ENCODE assay signal across 25 cellular contexts in the genomic region with DNA sequence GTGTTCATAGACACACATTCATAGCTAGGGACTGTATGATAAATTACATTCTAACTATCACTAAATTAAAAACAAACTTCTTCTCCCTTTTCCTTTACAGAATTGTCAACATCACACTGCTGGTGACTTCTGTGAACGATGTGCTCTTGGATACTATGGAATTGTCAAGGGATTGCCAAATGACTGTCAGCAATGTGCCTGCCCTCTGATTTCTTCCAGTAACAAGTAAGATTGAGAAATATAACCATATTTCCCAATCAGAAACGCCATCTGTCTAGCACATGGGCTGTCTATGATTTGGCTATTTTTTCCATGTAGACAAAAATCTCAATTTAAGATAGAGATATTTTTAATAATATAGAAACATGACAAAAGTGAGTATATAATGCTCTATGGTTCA.
DNase-seq lines count a peak whose midpoint lies in the region; ATAC-seq and TF ChIP-seq lines count a peak whose summit lies in the region.
"Had no signal": no experiment of that assay in that cellular context is flagged by ENCODE, and none has a peak within 500 bp of the region (broad histone marks: within the 10 kb centered on the region; RNA-seq: fewer than 3 reads in every experiment).

No MANE protein-coding gene starts in this region.

- peaks cover 0 to 38% (median 10%) of the 10 kb centered on the region in 12 donors for H3K4me1 ChIP-seq in heart left ventricle
- H3K4me1 ChIP-seq: BLaER1, sigmoid colon, stomach, tibial nerve had no signal

- ATAC-seq in Right ventricle myocardium inferior = peak; percentile 30
- peak in 2 of 4 donors; percentile 10 to 38 for ATAC-seq in heart left ventricle
- no peak for ATAC-seq in HG02571 (IDR thresholded peaks at IDR 0.05; ENCODE audit: unreplicated experiment)
- no peak for ATAC-seq in HG03469 (IDR thresholded peaks at IDR 0.05; ENCODE audit: unreplicated experiment)
- ATAC-seq: activated naive CD4-positive, alpha-beta T cell treated with anti-CD3 and anti-CD28 coated beads, Interleukin-2, amount 50 U/mL, for 72 hours; WTC11 had no signal

- DNase-seq in Right ventricle myocardium inferior (ENCODE audit: missing footprints) (no peak), cardiac septum (ENCODE audit: low spot score) (no peak), amniotic epithelial cell (ENCODE audit: low read depth) (peak; percentile 72), heart left ventricle (no peak), mesothelial cell of epicardium (ENCODE audit: low spot score in 2 of 2, unreplicated experiment in 2 of 2) (no peak), KG1 (lab: John Stamatoyannopoulos, UW) (no peak)
- DNase-seq: activated CD4-positive, alpha-beta T cell treated with anti-CD3 and anti-CD28 coated beads, Interleukin-2, amount 50 U/mL, for 1 hour; cerebellar nuclear complex; DMS53; H7; NCI-H1105 treated with DMSO at 0.1 percent for 48 hours; NCI-H2029 treated with DMSO at 0.1 percent for 48 hours; NCI-H82; sigmoid colon; stomach; T-helper 9 cell had no signal

- H3K9me3 ChIP-seq in heart left ventricle = no peaks in the 10 kb centered on the region
- H3K9me3 ChIP-seq: BLaER1, sigmoid colon, stomach, tibial nerve had no signal

- H3K36me3 ChIP-seq in heart left ventricle = peaks cover 0 to 56% (median 0%) of the 10 kb centered on the region in 9 donors
- H3K36me3 ChIP-seq: BLaER1, neural progenitor cell, sigmoid colon had no signal

- H3K36me3 Mint-ChIP-seq in mesothelial cell of epicardium = peaks cover 13% of the 10 kb centered on the region
- H3K36me3 Mint-ChIP-seq: activated naive CD4-positive, alpha-beta T cell treated with anti-CD3 and anti-CD28 coated beads, Interleukin-2, amount 50 U/mL, for 72 hours; neural progenitor cell; WTC11 had no signal

- H3K27me3 ChIP-seq in heart left ventricle = no peaks in the 10 kb centered on the region
- H3K27me3 ChIP-seq: BLaER1, neural progenitor cell, sigmoid colon, stomach, tibial nerve had no signal

- TF ChIP-seq POLR2A in heart left ventricle (IDR thresholded peaks at IDR 0.05) = no peak

- H3K27ac Mint-ChIP-seq in mesothelial cell of epicardium = no peak overlapping the region
- H3K27ac Mint-ChIP-seq: activated naive CD4-positive, alpha-beta T cell treated with anti-CD3 and anti-CD28 coated beads, Interleukin-2, amount 50 U/mL, for 72 hours; activated T-helper 1 cell treated with anti-CD3 and anti-CD28 coated beads, Interleukin-12 subunit alpha, Interleukin-12 subunit beta, Interleukin-2, Interleukin-4 antibody, amounts not matched to agents 30 ng/mL and 10 ng/mL and 1 ng/mL, durations not matched to agents 14 hours and 24 hours and 36 hours; neural progenitor cell; WTC11 had no signal

- no peaks in the 10 kb centered on the region for H3K27me3 Mint-ChIP-seq in mesothelial cell of epicardium (ENCODE audit: low read depth)

- intact Hi-C loops in Right ventricle myocardium inferior (cut with DNase I) (loop anchor here (10.0 kb wide), 1 partner anchor 457 kb away; the partner anchor contains the start of gene LAMA2), cardiac septum (cut with DNase I) (no loop called here), heart left ventricle (cut with DNase I) (no loop called here)

- peak overlapping the region in 8 of 12 donors; percentile 8 to 43 (median 26) for H3K27ac ChIP-seq in heart left ventricle
- H3K27ac ChIP-seq: BLaER1, neural progenitor cell, RWPE1, sigmoid colon, stomach, tibial nerve had no signal

- 35 to 46% (median 42%) methylated on average over 2 of the region's 2 CpGs for WGBS in heart left ventricle, 4 donors

- H3K9me3 Mint-ChIP-seq in mesothelial cell of epicardium = peaks cover 11% of the 10 kb centered on the region
- H3K9me3 Mint-ChIP-seq: activated T-helper 1 cell treated with anti-CD3 and anti-CD28 coated beads, Interleukin-12 subunit alpha, Interleukin-12 subunit beta, Interleukin-2, Interleukin-4 antibody, amounts not matched to agents 30 ng/mL and 10 ng/mL and 1 ng/mL, durations not matched to agents 14 hours and 24 hours and 36 hours; neural progenitor cell had no signal

- no peak overlapping the region for H3K4me3 Mint-ChIP-seq in mesothelial cell of epicardium
- H3K4me3 Mint-ChIP-seq: activated T-helper 1 cell treated with anti-CD3 and anti-CD28 coated beads, Interleukin-12 subunit alpha, Interleukin-12 subunit beta, Interleukin-2, Interleukin-4 antibody, amounts not matched to agents 30 ng/mL and 10 ng/mL and 1 ng/mL, durations not matched to agents 14 hours and 24 hours and 36 hours; neural progenitor cell; WTC11 had no signal

- no peak for TF ChIP-seq CTCF in heart left ventricle (IDR thresholded peaks at IDR 0.05)
- no peak for TF ChIP-seq CTCF in mesothelial cell of epicardium (IDR thresholded peaks at IDR 0.05; ENCODE audit: unreplicated experiment)

- H3K4me1 Mint-ChIP-seq in mesothelial cell of epicardium = no peaks in the 10 kb centered on the region

- H3K4me3 ChIP-seq in heart left ventricle = no peak overlapping the region
- H3K4me3 ChIP-seq: BLaER1, neural progenitor cell, sigmoid colon, stomach, tibial nerve had no signal
